Comparison of ENCODE assay signal across 25 cellular contexts in genomic region chr13:35485451-35485850, GRCh38. TPM values are rescaled to one million over a fixed set of nuclear protein-coding genes. Genes with fewer than 3 reads are reported as not detected.
A peak's percentile ranks its signal among the peaks of the same experiment; 100 is the strongest.
DNase-seq lines count a peak whose midpoint lies in the region; ATAC-seq and TF ChIP-seq lines count a peak whose summit lies in the region.
"Had no signal": no experiment of that assay in that cellular context is flagged by ENCODE, and none has a peak within 500 bp of the region (broad histone marks: within the 10 kb centered on the region; RNA-seq: fewer than 3 reads in every experiment).

No MANE protein-coding gene starts in this region.

- DNase-seq in NCI-H146 (lab: John Stamatoyannopoulos, UW) = peak; percentile 72
- DNase-seq in NCI-H446 treated with DMSO at 0.1 percent for 48 hours (lab: John Stamatoyannopoulos, UW) = peak; percentile 69
- DNase-seq in cerebellar cortex (ENCODE audit: low spot score) = peak; percentile 85
- no peak for DNase-seq in mucosa of descending colon
- no peak for DNase-seq in T-helper 17 cell
- no peak for DNase-seq in amygdala (lab: John Stamatoyannopoulos, UW)
- DNase-seq: activated CD4-positive, alpha-beta T cell treated with anti-CD3 and anti-CD28 coated beads, Interleukin-2, amount 10 ng/mL, durations not matched to agents 24 days and 14 days; activated CD8-positive, alpha-beta memory T cell treated with anti-CD3 and anti-CD28 coated beads, Interleukin-2, amount 10 ng/mL, durations not matched to agents 7 days and 5 days; activated naive CD4-positive, alpha-beta T cell treated with anti-CD3 and anti-CD28 coated beads, Interleukin-2, amount 50 U/mL, for 16 hours; CD4-positive, alpha-beta T cell; DMS79; heart left ventricle; naive thymus-derived CD4-positive, alpha-beta T cell; NCI-H1048; occipital lobe; OCI-M1; retina; spleen; stimulated activated CD4-positive, alpha-beta T cell treated with anti-CD3 and anti-CD28 coated beads, Interleukin-4, amount 100 ng/mL, for 4 hours; stimulated activated naive CD8-positive, alpha-beta T cell treated with anti-CD3 and anti-CD28 coated beads, Interleukin-15, Interleukin-2, amounts not matched to agents 100 U/mL and 50 U/mL, for 24 hours had no signal

- no peak overlapping the region for H3K27ac Mint-ChIP-seq in T-helper 17 cell
- H3K27ac Mint-ChIP-seq: activated CD4-positive, alpha-beta T cell treated with anti-CD3 and anti-CD28 coated beads, Interleukin-2, amount 10 ng/mL, durations not matched to agents 24 days and 14 days; activated CD8-positive, alpha-beta memory T cell treated with anti-CD3 and anti-CD28 coated beads, Interleukin-2, amount 10 ng/mL, durations not matched to agents 7 days and 5 days; activated T-helper 1 cell treated with anti-CD3 and anti-CD28 coated beads, Interleukin-12 subunit alpha, Interleukin-12 subunit beta, Interleukin-2, Interleukin-4 antibody, amounts not matched to agents 30 ng/mL and 10 ng/mL and 1 ng/mL, durations not matched to agents 14 hours and 24 hours and 36 hours; CD4-positive, alpha-beta T cell; naive thymus-derived CD4-positive, alpha-beta T cell had no signal

- H3F3A ChIP-seq in DOHH2 (ENCODE audit: control insufficient read depth, insufficient read depth) = peaks cover 23% of the 10 kb centered on the region

- peaks cover 24% of the 10 kb centered on the region for H3K79me2 ChIP-seq in DOHH2 (ENCODE audit: control insufficient read depth, low read length)

- H4K20me1 ChIP-seq in DOHH2 (ENCODE audit: control insufficient read depth, insufficient read depth, low read depth, low read length) = no peaks in the 10 kb centered on the region

- no peaks in the 10 kb centered on the region for H3K4me1 Mint-ChIP-seq in T-helper 17 cell
- H3K4me1 Mint-ChIP-seq: activated CD4-positive, alpha-beta T cell treated with anti-CD3 and anti-CD28 coated beads, Interleukin-2, amount 10 ng/mL, durations not matched to agents 24 days and 14 days; activated CD8-positive, alpha-beta memory T cell treated with anti-CD3 and anti-CD28 coated beads, Interleukin-2, amount 10 ng/mL, durations not matched to agents 7 days and 5 days; naive thymus-derived CD4-positive, alpha-beta T cell had no signal

- intact Hi-C loops in mucosa of descending colon (cut with DNase I, micrococcal nuclease) = no loop called here

- peaks cover 16% of the 10 kb centered on the region for H3K36me3 ChIP-seq in DOHH2 (ENCODE audit: control insufficient read depth, low read length)
- no peaks in the 10 kb centered on the region for H3K36me3 ChIP-seq in mucosa of descending colon (ENCODE audit: low read depth)
- H3K36me3 ChIP-seq: ascending aorta, heart left ventricle, spleen had no signal

- ATAC-seq in mucosa of descending colon (no peak), T-helper 17 cell (no peak)
- ATAC-seq: activated CD8-positive, alpha-beta memory T cell treated with anti-CD3 and anti-CD28 coated beads, Interleukin-2, amount 10 ng/mL, durations not matched to agents 7 days and 5 days; heart left ventricle; naive thymus-derived CD4-positive, alpha-beta T cell; stimulated activated naive CD8-positive, alpha-beta T cell treated with anti-CD3 and anti-CD28 coated beads, Interleukin-15, Interleukin-2, amounts not matched to agents 100 U/mL and 50 U/mL, for 24 hours had no signal

- H3K27me3 Mint-ChIP-seq in T-helper 17 cell = no peaks in the 10 kb centered on the region
- H3K27me3 Mint-ChIP-seq: activated CD8-positive, alpha-beta memory T cell treated with anti-CD3 and anti-CD28 coated beads, Interleukin-2, amount 10 ng/mL, durations not matched to agents 7 days and 5 days; CD4-positive, alpha-beta T cell had no signal

- TF ChIP-seq CTCF in DOHH2 (IDR thresholded peaks at IDR 0.05; ENCODE audit: low read depth, low read length, poor library complexity, severe bottlenecking) (no peak), mucosa of descending colon (IDR thresholded peaks at IDR 0.05) (no peak)

- H3K9me3 ChIP-seq in DOHH2 (ENCODE audit: control insufficient read depth, insufficient read depth, low read length) = peaks cover 5% of the 10 kb centered on the region; the same call in 1 of the 2 replicates
- H3K9me3 ChIP-seq in mucosa of descending colon = no peaks in the 10 kb centered on the region
- no peaks in the 10 kb centered on the region for H3K9me3 ChIP-seq in T-helper 17 cell (ENCODE audit: control insufficient read depth, low read length, poor library complexity, severe bottlenecking)
- H3K9me3 ChIP-seq: ascending aorta, heart left ventricle, spleen had no signal

- H3K4me3 ChIP-seq in DOHH2 (ENCODE audit: low read length) (peak overlapping the region; percentile 51), mucosa of descending colon (no peak overlapping the region)
- H3K4me3 ChIP-seq: ascending aorta, heart left ventricle, spleen had no signal

- H3K27ac ChIP-seq in DOHH2 (ENCODE audit: low read depth, low read length) = peak overlapping the region; percentile 96
- H3K27ac ChIP-seq: ascending aorta, epithelial cell of prostate, heart left ventricle, spleen had no signal

- peak overlapping the region; percentile 64 for H3K4me2 ChIP-seq in DOHH2 (ENCODE audit: low read length)

- H3K9me2 ChIP-seq in DOHH2 (replicated peaks; ENCODE audit: control insufficient read depth, low read length) = no peaks in the 10 kb centered on the region

- H3K4me1 ChIP-seq in DOHH2 (ENCODE audit: control insufficient read depth, low read length) = peaks cover 60% of the 10 kb centered on the region
- H3K4me1 ChIP-seq in mucosa of descending colon (ENCODE audit: low read depth) = no peaks in the 10 kb centered on the region
- H3K4me1 ChIP-seq: ascending aorta, heart left ventricle, spleen had no signal

- no peak overlapping the region for H3K4me3 Mint-ChIP-seq in T-helper 17 cell
- H3K4me3 Mint-ChIP-seq: activated CD4-positive, alpha-beta T cell treated with anti-CD3 and anti-CD28 coated beads, Interleukin-2, amount 10 ng/mL, durations not matched to agents 24 days and 14 days; activated CD8-positive, alpha-beta memory T cell treated with anti-CD3 and anti-CD28 coated beads, Interleukin-2, amount 10 ng/mL, durations not matched to agents 7 days and 5 days; activated T-helper 1 cell treated with anti-CD3 and anti-CD28 coated beads, Interleukin-12 subunit alpha, Interleukin-12 subunit beta, Interleukin-2, Interleukin-4 antibody, amounts not matched to agents 30 ng/mL and 10 ng/mL and 1 ng/mL, durations not matched to agents 14 hours and 24 hours and 36 hours; CD4-positive, alpha-beta T cell; naive thymus-derived CD4-positive, alpha-beta T cell had no signal

- no peaks in the 10 kb centered on the region for H3K36me3 Mint-ChIP-seq in T-helper 17 cell (ENCODE audit: low read depth)
- H3K36me3 Mint-ChIP-seq: activated CD8-positive, alpha-beta memory T cell treated with anti-CD3 and anti-CD28 coated beads, Interleukin-2, amount 10 ng/mL, durations not matched to agents 7 days and 5 days; naive thymus-derived CD4-positive, alpha-beta T cell had no signal

- H3K27me3 ChIP-seq in DOHH2 (ENCODE audit: control insufficient read depth, low read length) = no peaks in the 10 kb centered on the region
- H3K27me3 ChIP-seq: ascending aorta, heart left ventricle had no signal

RNA-seq across cellular contexts. Expression of gene MAB21L1, which starts 9.0 kb away (rescaled TPM):
- total RNA-seq in mucosa of descending colon (1 to 10 TPM in 1 of 3 donors, under 1 TPM in 2; 0.12 to 2.2 (median 0.34) TPM), T-helper 17 cell (not detected)
- total RNA-seq: activated CD4-positive, alpha-beta T cell treated with anti-CD3 and anti-CD28 coated beads, Interleukin-2, amount 10 ng/mL, durations not matched to agents 24 days and 14 days; activated CD8-positive, alpha-beta memory T cell treated with anti-CD3 and anti-CD28 coated beads, Interleukin-2, amount 10 ng/mL, durations not matched to agents 7 days and 5 days; activated T-helper 1 cell treated with anti-CD3 and anti-CD28 coated beads, Interleukin-12 subunit alpha, Interleukin-12 subunit beta, Interleukin-2, Interleukin-4 antibody, amounts not matched to agents 30 ng/mL and 10 ng/mL and 1 ng/mL, durations not matched to agents 14 hours and 24 hours and 36 hours; ascending aorta; CD4-positive, alpha-beta T cell; naive thymus-derived CD4-positive, alpha-beta T cell; T-helper 1 cell treated with Interleukin-12 subunit alpha and Interleukin-12 subunit beta and Interleukin-4 antibody, amounts not matched to agents 30 ng/mL and 1 ng/mL, for 36 hours had no signal

Comparison
In these comparisons a context has a peak if more than half of its experiments do, and no peak if none do; other contexts are left out.
1. DNase-seq: peak in NCI-H146 (single experiment), NCI-H446 treated with DMSO at 0.1 percent for 48 hours (single experiment) and cerebellar cortex (single experiment); none in mucosa of descending colon (0 of 3), T-helper 17 cell (0 of 3) and amygdala (0 of 56).